Comparison of ENCODE assay signal across 1 cellular context in genomic region chr6:70411542-70411941, GRCh38.
TF ChIP-seq lines count a peak whose summit lies in the region.

No MANE protein-coding gene starts in this region.

TF ChIP-seq in SK-N-SH treated with all-trans-retinoic acid at 6 μM for 48 hours, 23 proteins besides CTCF, POLR2A, EP300 and RAD21 (continued from another document):
- TF ChIP-seq, protein P1, sequence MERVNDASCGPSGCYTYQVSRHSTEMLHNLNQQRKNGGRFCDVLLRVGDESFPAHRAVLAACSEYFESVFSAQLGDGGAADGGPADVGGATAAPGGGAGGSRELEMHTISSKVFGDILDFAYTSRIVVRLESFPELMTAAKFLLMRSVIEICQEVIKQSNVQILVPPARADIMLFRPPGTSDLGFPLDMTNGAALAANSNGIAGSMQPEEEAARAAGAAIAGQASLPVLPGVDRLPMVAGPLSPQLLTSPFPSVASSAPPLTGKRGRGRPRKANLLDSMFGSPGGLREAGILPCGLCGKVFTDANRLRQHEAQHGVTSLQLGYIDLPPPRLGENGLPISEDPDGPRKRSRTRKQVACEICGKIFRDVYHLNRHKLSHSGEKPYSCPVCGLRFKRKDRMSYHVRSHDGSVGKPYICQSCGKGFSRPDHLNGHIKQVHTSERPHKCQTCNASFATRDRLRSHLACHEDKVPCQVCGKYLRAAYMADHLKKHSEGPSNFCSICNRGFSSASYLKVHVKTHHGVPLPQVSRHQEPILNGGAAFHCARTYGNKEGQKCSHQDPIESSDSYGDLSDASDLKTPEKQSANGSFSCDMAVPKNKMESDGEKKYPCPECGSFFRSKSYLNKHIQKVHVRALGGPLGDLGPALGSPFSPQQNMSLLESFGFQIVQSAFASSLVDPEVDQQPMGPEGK (CRISPR knock-in tag; IDR thresholded peaks at IDR 0.05; ENCODE audit: borderline replicate concordance): no peak
- TF ChIP-seq CSDC2 (CRISPR knock-in tag; IDR thresholded peaks at IDR 0.05): no peak
TF ChIP-seq in SK-N-SH treated with all-trans-retinoic acid at 6 μM for 48 hours: peak in this region for 0.
